In genomic region chr11:57458410-57459111, GRCh38 we compare ENCODE assay signal across 8 cellular contexts. TPM values are rescaled to one million over a fixed set of nuclear protein-coding genes. Genes with fewer than 3 reads are reported as not detected.
DNase-seq lines count a peak whose midpoint lies in the region; ATAC-seq and TF ChIP-seq lines count a peak whose summit lies in the region.

No MANE protein-coding gene starts in this region.

- intact Hi-C loops in left colon (cut with DNase I, micrococcal nuclease) = loop anchor here in 1 of 2 donors (5.0 to 10.0 kb wide), 2 partner anchors 69 to 186 kb away; partner anchors contain the start of gene YPEL4

- H3K27ac ChIP-seq in C4-2B = no peak overlapping the region
- H3K27ac ChIP-seq in brain microvascular endothelial cell = no peak overlapping the region

- DNase-seq in HEK293T (ENCODE audit: extremely low spot score) (peak; percentile 64), SKM-1 treated with dmso at 0.1 percent for 144 hours (lab: John Stamatoyannopoulos, UW; ENCODE audit: unreplicated experiment) (peak; percentile 20), brain microvascular endothelial cell (peak; percentile 2), left colon (peak in 1 of 2 donors; percentile 74), epidermal melanocyte (ENCODE audit: insufficient read length, low spot score) (no peak)
- DNase-seq in stimulated activated CD4-positive, alpha-beta T cell treated with anti-CD3 and anti-CD28 coated beads, Interleukin-4, amount 100 ng/mL, for 24 hours = peak; percentile 67

- ATAC-seq in left colon (peak; percentile 48), GM21360 (IDR thresholded peaks at IDR 0.05; ENCODE audit: unreplicated experiment) (no peak)

- CTCF ChIA-PET in HEK293T (lab: Yijun Ruan, JAX) = interaction anchor here (0.6 to 2.8 kb wide), 16 partner anchors 12 to 185 kb away, joined by 3 to 24 read pairs (median 4); partner anchors contain the start of gene UBE2L6

- TF ChIP-seq CTCF in C4-2B (conservative IDR thresholded peaks at IDR 0.05) = peak; percentile 97
- TF ChIP-seq CTCF in brain microvascular endothelial cell (IDR thresholded peaks at IDR 0.05; ENCODE audit: low read depth, low read length, missing control alignments) = peak; percentile 87

- H3K4me3 ChIP-seq in brain microvascular endothelial cell (ENCODE audit: low read depth, low read length) = peak overlapping the region; percentile 24

- POLR2A ChIA-PET in HEK293T (lab: Yijun Ruan, JAX) = interaction anchor here (1.2 kb wide), 1 partner anchor 25 kb away, joined by 6 read pairs; no protein-coding TSS in a partner anchor

- H3K36me3 ChIP-seq in brain microvascular endothelial cell (replicated peaks) = no peaks in the 10 kb centered on the region

- peaks cover 47% of the 10 kb centered on the region for H3K27me3 ChIP-seq in brain microvascular endothelial cell (replicated peaks)

- in situ Hi-C loops in brain microvascular endothelial cell (cut with HindIII; ENCODE audit: low pct_ligation_motif_present, low sequenced_read_pairs) = no loop called here

TF ChIP-seq in HEK293T, 16 proteins besides CTCF, POLR2A, EP300 and RAD21:
- TF ChIP-seq NFRKB (IDR thresholded peaks at IDR 0.05) = no peak
- TF ChIP-seq TARDBP (IDR thresholded peaks at IDR 0.05) = no peak
- no peak for TF ChIP-seq LEF1 (IDR thresholded peaks at IDR 0.05; ENCODE audit: borderline replicate concordance)
- TF ChIP-seq SUZ12 (IDR thresholded peaks at IDR 0.05) = no peak
- no peak for TF ChIP-seq ELF4 (IDR thresholded peaks at IDR 0.05)
- TF ChIP-seq CTBP1 (IDR thresholded peaks at IDR 0.05; ENCODE audit: borderline replicate concordance) = no peak
- no peak for TF ChIP-seq ARNT (IDR thresholded peaks at IDR 0.05)
- TF ChIP-seq FOXA1 (IDR thresholded peaks at IDR 0.05) = no peak
- TF ChIP-seq FOXM1 (IDR thresholded peaks at IDR 0.05; ENCODE audit: borderline replicate concordance) = no peak
- TF ChIP-seq ZNF384 (IDR thresholded peaks at IDR 0.05) = no peak

RNA-seq across cellular contexts. Expression of gene RTN4RL2, which starts 1.8 kb away (rescaled TPM):
- total RNA-seq in left colon = under 1 TPM; 0.67 to 0.98 TPM

RNA-seq across cellular contexts. Expression of gene SLC43A3, which starts 31.6 kb away (rescaled TPM):
- total RNA-seq in left colon = 1 to 10 TPM; 6.9 to 9.6 TPM

RNA-seq across cellular contexts. Expression of gene SLC43A1, which starts 56.9 kb away (rescaled TPM):
- 1 to 10 TPM; 7.1 to 9.6 TPM for total RNA-seq in left colon
